Comparison of ENCODE assay signal across 27 cellular contexts in genomic region chr11:26655287-26655686, GRCh38.
DNase-seq lines count a peak whose midpoint lies in the region; ATAC-seq, FAIRE-seq and TF ChIP-seq lines count a peak whose summit lies in the region.
"Had no signal": no experiment of that assay in that cellular context is flagged by ENCODE, and none has a peak within 500 bp of the region (broad histone marks: within the 10 kb centered on the region; RNA-seq: fewer than 3 reads in every experiment).

No MANE protein-coding gene starts in this region.

- no peaks in the 10 kb centered on the region for H3K27me3 Mint-ChIP-seq in neural crest cell (ENCODE audit: low read depth)
- H3K27me3 Mint-ChIP-seq in activated CD4-positive, alpha-beta memory T cell treated with anti-CD3 and anti-CD28 coated beads for 36 hours, result no peaks in the 10 kb centered on the region
- H3K27me3 Mint-ChIP-seq: CD4-positive, alpha-beta memory T cell; CD4-positive, CD25-positive, alpha-beta regulatory T cell; CD8-positive, alpha-beta memory T cell had no signal

- no peaks in the 10 kb centered on the region for H3K36me3 ChIP-seq in HepG2 (replicated peaks in 1 of 2; ENCODE audit: control insufficient read depth in 1 of 2, insufficient read depth in 2 of 2, low read length in 2 of 2)
- no peaks in the 10 kb centered on the region for H3K36me3 ChIP-seq in right lobe of liver
- no peaks in the 10 kb centered on the region for H3K36me3 ChIP-seq in IMR-90 (ENCODE audit: control insufficient read depth, insufficient read depth, low read length)
- H3K36me3 ChIP-seq in hepatocyte (replicated peaks; ENCODE audit: insufficient read depth, low read depth), result no peaks in the 10 kb centered on the region
- H3K36me3 ChIP-seq: BE2C, BLaER1 had no signal

- H3K4me2 ChIP-seq in HepG2 (ENCODE audit: low read depth, low read length) (no peak overlapping the region), IMR-90 (ENCODE audit: low read depth, low read length) (no peak overlapping the region), hepatocyte (no peak overlapping the region)
- H3K4me2 ChIP-seq: BLaER1 had no signal

- no peak overlapping the region for H3K18ac ChIP-seq in IMR-90 (ENCODE audit: low read depth, low read length)

- H3K4me3 ChIP-seq in HepG2 (replicated peaks in 1 of 3; ENCODE audit: insufficient read depth in 1 of 3, low read depth in 2 of 3, low read length in 3 of 3) (no peak overlapping the region), right lobe of liver (no peak overlapping the region), IMR-90 (ENCODE audit: insufficient read depth, low read depth, low read length) (no peak overlapping the region), hepatocyte (no peak overlapping the region)
- H3K4me3 ChIP-seq: BLaER1, GM12878 had no signal

- no peaks in the 10 kb centered on the region for H3K79me1 ChIP-seq in IMR-90 (ENCODE audit: low read depth in 1 of 2, low read length in 2 of 2)

- BruUV-seq in HepG2 (replicated peaks; lab: Mats Ljungman, UMichigan) (no TSS peak), IMR-90 (replicated peaks; lab: Mats Ljungman, UMichigan) (no TSS peak)

- no peak overlapping the region for H2AK9ac ChIP-seq in IMR-90 (replicated peaks; ENCODE audit: low read depth, low read length, poor library complexity)

- ATAC-seq in HepG2, result no peak
- ATAC-seq in right lobe of liver, result no peak
- ATAC-seq in IMR-90 (ENCODE audit: low read depth), result no peak
- ATAC-seq: GM12878 had no signal

- H3K9me3 ChIP-seq in HepG2 (ENCODE audit: low read length) (no peaks in the 10 kb centered on the region), right lobe of liver (no peaks in the 10 kb centered on the region), IMR-90 (ENCODE audit: control insufficient read depth, insufficient read depth, low read length) (no peaks in the 10 kb centered on the region), hepatocyte (ENCODE audit: low read depth) (no peaks in the 10 kb centered on the region)
- H3K9me3 ChIP-seq: BE2C, BLaER1 had no signal

- H3K4me1 ChIP-seq in HepG2 (ENCODE audit: insufficient read depth, low read length), result no peaks in the 10 kb centered on the region
- no peaks in the 10 kb centered on the region for H3K4me1 ChIP-seq in right lobe of liver
- no peaks in the 10 kb centered on the region for H3K4me1 ChIP-seq in IMR-90 (ENCODE audit: control insufficient read depth, insufficient read depth, low read length)
- no peaks in the 10 kb centered on the region for H3K4me1 ChIP-seq in hepatocyte (ENCODE audit: insufficient read depth)
- H3K4me1 ChIP-seq: BE2C, BLaER1 had no signal

- no peak overlapping the region for H3K56ac ChIP-seq in IMR-90 (ENCODE audit: extremely low read depth, insufficient read depth, low read length)

- CTCF ChIA-PET in HepG2 (lab: Yijun Ruan, JAX; ENCODE audit: low intra/inter-chr PET ratio, low total read pairs), result no interaction called here
- CTCF ChIA-PET in IMR-90 (lab: Yijun Ruan, JAX), result interaction anchor here (0.5 kb wide), 1 partner anchor 39 kb away, joined by 3 read pairs; no protein-coding TSS in a partner anchor
- CTCF ChIA-PET in activated CD4-positive, alpha-beta memory T cell treated with anti-CD3 and anti-CD28 coated beads for 36 hours (lab: Charles Lee), result interaction anchor here (0.5 kb wide), 1 partner anchor 16 kb away, joined by 3 read pairs; no protein-coding TSS in a partner anchor

- FAIRE-seq in HepG2 (lab: Jason Lieb, UNC), result no peak
- FAIRE-seq: GM12878, GM12892, GM18507 had no signal

- no peaks in the 10 kb centered on the region for H3K36me3 Mint-ChIP-seq in neural crest cell (ENCODE audit: low read depth)
- H3K36me3 Mint-ChIP-seq in activated CD4-positive, alpha-beta memory T cell treated with anti-CD3 and anti-CD28 coated beads for 36 hours, result no peaks in the 10 kb centered on the region
- H3K36me3 Mint-ChIP-seq: CD14-positive monocyte; CD4-positive, alpha-beta memory T cell; CD4-positive, CD25-positive, alpha-beta regulatory T cell; CD8-positive, alpha-beta memory T cell had no signal

- no peak overlapping the region for H3K14ac ChIP-seq in IMR-90 (replicated peaks; ENCODE audit: low read depth, low read length)

- no peaks in the 10 kb centered on the region for H4K20me1 ChIP-seq in HepG2 (ENCODE audit: insufficient read depth, low read length)
- no peaks in the 10 kb centered on the region for H4K20me1 ChIP-seq in IMR-90 (ENCODE audit: insufficient read depth, low read length)
- no peaks in the 10 kb centered on the region for H4K20me1 ChIP-seq in hepatocyte (ENCODE audit: insufficient read depth, poor library complexity, severe bottlenecking)
- H4K20me1 ChIP-seq: BLaER1 had no signal

- TF ChIP-seq CTCF in HepG2 (CRISPR knock-in tag; IDR thresholded peaks at IDR 0.05), result no peak
- no peak for TF ChIP-seq CTCF in right lobe of liver (IDR thresholded peaks at IDR 0.05)
- TF ChIP-seq CTCF in IMR-90 (conservative IDR thresholded peaks at IDR 0.05; ENCODE audit: low read depth, low read length), result no peak
- TF ChIP-seq CTCF in neural crest cell (conservative IDR thresholded peaks at IDR 0.05), result no peak
- no peak for TF ChIP-seq CTCF in hepatocyte (IDR thresholded peaks at IDR 0.05; ENCODE audit: poor library complexity)

- no peak overlapping the region for H3K4me3 Mint-ChIP-seq in neural crest cell
- no peak overlapping the region for H3K4me3 Mint-ChIP-seq in activated CD4-positive, alpha-beta memory T cell treated with anti-CD3 and anti-CD28 coated beads for 36 hours
- H3K4me3 Mint-ChIP-seq: CD14-positive monocyte; CD4-positive, alpha-beta memory T cell; CD4-positive, CD25-positive, alpha-beta regulatory T cell; CD8-positive, alpha-beta memory T cell had no signal

- no peak overlapping the region for H3K4ac ChIP-seq in IMR-90 (ENCODE audit: low read depth, low read length)

- H3K9ac ChIP-seq in HepG2 (ENCODE audit: insufficient read depth, low read depth, low read length) (no peak overlapping the region), IMR-90 (ENCODE audit: low read depth, low read length) (no peak overlapping the region)
- H3K9ac ChIP-seq: BLaER1 had no signal

- H3K23ac ChIP-seq in IMR-90 (ENCODE audit: low read depth, low read length), result no peak overlapping the region

- in situ Hi-C loops in HepG2 (cut with HindIII; ENCODE audit: extremely low pct_ligation_motif_present, low pct_unique_long_range_greater_than_20kb) (no loop called here), IMR-90 (cut with MboI; ENCODE audit: low sequenced_read_pairs) (loop anchor here (10.0 kb wide), 1 partner anchor 360 kb away; no protein-coding TSS in a partner anchor)

- 21% methylated on average over 2 of the region's 2 CpGs for WGBS in HepG2 (ENCODE audit: low lambda C conversion rate)
- WGBS in right lobe of liver (ENCODE audit: insufficient coverage, low coverage, low lambda C conversion rate, missing lambda C conversion rate), result 64% methylated on average over 2 of the region's 2 CpGs
- WGBS in IMR-90 (ENCODE audit: extremely low coverage in 2 of 2, insufficient read length in 1 of 2), 2 experiments, result no CpG with 5 or more reads among the region's 2 CpGs
- 92% methylated on average over 2 of the region's 2 CpGs for WGBS in hepatocyte (ENCODE audit: low lambda C conversion rate, missing lambda C conversion rate)

- no peak overlapping the region for H4K91ac ChIP-seq in IMR-90 (ENCODE audit: insufficient read depth, low read depth, low read length)

- H3K9me3 Mint-ChIP-seq in neural crest cell, result no peaks in the 10 kb centered on the region
- no peaks in the 10 kb centered on the region for H3K9me3 Mint-ChIP-seq in activated CD4-positive, alpha-beta memory T cell treated with anti-CD3 and anti-CD28 coated beads for 36 hours
- H3K9me3 Mint-ChIP-seq: CD14-positive monocyte had no signal

- TF ChIP-seq EP300 in HepG2 (IDR thresholded peaks at IDR 0.05; ENCODE audit: low read depth in 2 of 2, low read length in 2 of 2), result no peak
- no peak for TF ChIP-seq EP300 in HepG2 (CRISPR knock-in tag; IDR thresholded peaks at IDR 0.05; ENCODE audit: borderline replicate concordance)

- H4K8ac ChIP-seq in IMR-90 (ENCODE audit: low read depth in 2 of 2, low read length in 2 of 2), result no peak overlapping the region

- H3K9me2 ChIP-seq in hepatocyte (replicated peaks; ENCODE audit: insufficient read depth), result no peaks in the 10 kb centered on the region

- POLR2A ChIA-PET in HepG2 (lab: Yijun Ruan, JAX) (no interaction called here), IMR-90 (lab: Charles Lee; ENCODE audit: unreplicated experiment) (no interaction called here)
- POLR2A ChIA-PET in activated CD4-positive, alpha-beta memory T cell treated with anti-CD3 and anti-CD28 coated beads for 36 hours (lab: Charles Lee), result no interaction called here

- TF ChIP-seq POLR2A in HepG2 (IDR thresholded peaks at IDR 0.05; ENCODE audit: insufficient read depth in 1 of 2, low read depth in 2 of 2, low read length in 2 of 2) (no peak), right lobe of liver (IDR thresholded peaks at IDR 0.05) (no peak), IMR-90 (IDR thresholded peaks at IDR 0.05; ENCODE audit: low read depth, low read length) (no peak)

- dilution Hi-C loops in IMR-90 (cut with HindIII; ENCODE audit: low sequenced_read_pairs, unreplicated experiment), result no loop called here

- no peak overlapping the region for H2BK20ac ChIP-seq in IMR-90 (ENCODE audit: low read depth, low read length)

- intact Hi-C loops in HepG2 (cut with micrococcal nuclease; ENCODE audit: unreplicated experiment), result no loop called here
- intact Hi-C loops in right lobe of liver (cut with DNase I), result no loop called here
- intact Hi-C loops in IMR-90 (cut with micrococcal nuclease), result loop anchor here (10.0 kb wide), 1 partner anchor 500 kb away; no protein-coding TSS in a partner anchor
- intact Hi-C loops in activated CD4-positive, alpha-beta memory T cell treated with anti-CD3 and anti-CD28 coated beads for 36 hours (cut with micrococcal nuclease), result no loop called here

- no peak overlapping the region for H2BK5ac ChIP-seq in IMR-90 (ENCODE audit: low read depth, low read length, poor library complexity, severe bottlenecking)

- H3K9me1 ChIP-seq in IMR-90 (ENCODE audit: insufficient read depth, low read length), result no peaks in the 10 kb centered on the region

- no peak overlapping the region for H4K5ac ChIP-seq in IMR-90 (ENCODE audit: low read depth, low read length)

- H3K27me3 ChIP-seq in HepG2 (ENCODE audit: control insufficient read depth in 1 of 2, insufficient read depth in 2 of 2, low read length in 2 of 2) (no peaks in the 10 kb centered on the region; a peak in 1 of 5 replicates), right lobe of liver (no peaks in the 10 kb centered on the region), IMR-90 (ENCODE audit: control insufficient read depth, insufficient read depth, low read length) (no peaks in the 10 kb centered on the region), hepatocyte (peaks cover 19% of the 10 kb centered on the region)
- H3K27me3 ChIP-seq: BE2C, BLaER1 had no signal

- H2BK15ac ChIP-seq in IMR-90 (ENCODE audit: low read depth, low read length), result no peak overlapping the region

- TF ChIP-seq RAD21 in HepG2 (CRISPR knock-in tag; IDR thresholded peaks at IDR 0.05) (no peak), IMR-90 (IDR thresholded peaks at IDR 0.05; ENCODE audit: low read length) (no peak)

- H2AK5ac ChIP-seq in IMR-90 (ENCODE audit: low read depth, low read length), result no peak overlapping the region

- DNase-seq in HepG2 (ENCODE audit: low spot score), result no peak
- DNase-seq in right lobe of liver, result no peak
- DNase-seq in IMR-90, result no peak
- no peak for DNase-seq in neural crest cell (ENCODE audit: low read depth, low spot score)
- DNase-seq in activated CD4-positive, alpha-beta memory T cell treated with anti-CD3 and anti-CD28 coated beads for 36 hours, result no peak
- DNase-seq in hepatocyte (ENCODE audit: low spot score), result no peak
- no peak for DNase-seq in glomerular visceral epithelial cell (ENCODE audit: extremely low spot score)
- DNase-seq: ACHN; BE2C; C1 segment of cervical spinal cord; CD4-positive, alpha-beta memory T cell; CD4-positive, CD25-positive, alpha-beta regulatory T cell; CD8-positive, alpha-beta memory T cell; COR-L47; DMS 273 treated with DMSO at 0.1 percent for 48 hours; DMS153; DMS53; DMS79; DND-41; EL; GDM1 had no signal

- H2AFZ ChIP-seq in HepG2 (ENCODE audit: low read length), result no peak overlapping the region
- no peak overlapping the region for H2AFZ ChIP-seq in IMR-90 (replicated peaks; ENCODE audit: low read length, poor library complexity)
- no peak overlapping the region for H2AFZ ChIP-seq in hepatocyte

- peak overlapping the region; percentile 67 for H3K27ac Mint-ChIP-seq in neural crest cell (ENCODE audit: unreplicated experiment)
- H3K27ac Mint-ChIP-seq in activated CD4-positive, alpha-beta memory T cell treated with anti-CD3 and anti-CD28 coated beads for 36 hours, result no peak overlapping the region
- H3K27ac Mint-ChIP-seq: CD14-positive monocyte; CD4-positive, alpha-beta memory T cell; CD4-positive, CD25-positive, alpha-beta regulatory T cell; CD8-positive, alpha-beta memory T cell had no signal

- no peaks in the 10 kb centered on the region for H3K4me1 Mint-ChIP-seq in neural crest cell
- H3K4me1 Mint-ChIP-seq in activated CD4-positive, alpha-beta memory T cell treated with anti-CD3 and anti-CD28 coated beads for 36 hours (ENCODE audit: low read depth), result no peaks in the 10 kb centered on the region
- H3K4me1 Mint-ChIP-seq: CD14-positive monocyte; CD4-positive, alpha-beta memory T cell; CD4-positive, CD25-positive, alpha-beta regulatory T cell; CD8-positive, alpha-beta memory T cell had no signal

- H3K79me2 ChIP-seq in HepG2 (ENCODE audit: insufficient read depth, low read length) (no peaks in the 10 kb centered on the region), hepatocyte (no peaks in the 10 kb centered on the region)

- no peak overlapping the region for H2BK120ac ChIP-seq in IMR-90 (ENCODE audit: low read depth, low read length)

- H3K27ac ChIP-seq in HepG2 (ENCODE audit: extremely low read length, insufficient read depth, low read length), result no peak overlapping the region
- no peak overlapping the region for H3K27ac ChIP-seq in right lobe of liver
- no peak overlapping the region for H3K27ac ChIP-seq in IMR-90 (ENCODE audit: insufficient read depth, low read length)
- H3K27ac ChIP-seq in hepatocyte, result no peak overlapping the region
- H3K27ac ChIP-seq: 22Rv1, BLaER1 had no signal
